ENCODE assay signal across 20 cellular contexts in the genomic region with DNA sequence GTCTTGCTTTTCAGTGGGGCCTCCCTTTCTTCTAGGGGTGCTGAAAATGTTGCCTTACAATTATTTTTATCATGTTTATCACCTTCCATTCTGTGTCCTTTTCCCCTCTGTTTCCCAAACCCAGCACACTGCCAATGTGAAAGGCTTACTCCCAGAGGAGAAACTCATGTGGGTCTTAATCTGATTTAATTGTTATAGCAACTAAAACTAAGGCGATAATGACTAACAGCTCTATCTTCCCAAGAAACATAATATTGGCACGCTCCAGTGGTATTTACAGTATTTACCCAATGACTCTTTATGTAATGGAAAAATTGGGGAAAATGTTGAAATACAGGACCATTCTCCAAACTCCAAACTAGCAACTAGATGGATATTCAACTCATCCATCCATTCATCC. TPM values are rescaled to one million over a fixed set of nuclear protein-coding genes. Genes with fewer than 3 reads are reported as not detected.
DNase-seq lines count a peak whose midpoint lies in the region; ATAC-seq and TF ChIP-seq lines count a peak whose summit lies in the region.
"Had no signal": no experiment of that assay in that cellular context is flagged by ENCODE, and none has a peak within 500 bp of the region (broad histone marks: within the 10 kb centered on the region; RNA-seq: fewer than 3 reads in every experiment).

No MANE protein-coding gene starts in this region.

- H3K9me2 ChIP-seq in PC-3 (replicated peaks; ENCODE audit: low read length) = no peaks in the 10 kb centered on the region

- peak; percentile 65 for ATAC-seq in PC-3
- no peak for ATAC-seq in activated T-cell treated with anti-CD3 and anti-CD28 coated beads, Interleukin-2, amount 50 U/mL, for 72 hours (replicated peaks in 1 of 2)
- ATAC-seq: A549 had no signal

- POLR2A ChIA-PET in PC-3 (lab: Charles Lee; ENCODE audit: unreplicated experiment) = no interaction called here

- H3K36me3 Mint-ChIP-seq in activated T-cell treated with anti-CD3 and anti-CD28 coated beads, Interleukin-2, amount 50 U/mL, for 72 hours (ENCODE audit: insufficient read depth in 2 of 2) = no peaks in the 10 kb centered on the region
- H3K36me3 Mint-ChIP-seq in activated naive CD4-positive, alpha-beta T cell treated with anti-CD3 and anti-CD28 coated beads, Interleukin-2, amount 10 ng/mL, durations not matched to agents 7 days and 5 days = no peaks in the 10 kb centered on the region

- no peaks in the 10 kb centered on the region for H3K27me3 ChIP-seq in PC-3 (ENCODE audit: low read length)

- no peak overlapping the region for H2AFZ ChIP-seq in PC-3 (ENCODE audit: low read length)

- H3F3A ChIP-seq in PC-3 (ENCODE audit: low read length, unreplicated experiment) = no peaks in the 10 kb centered on the region

- peaks cover 11% of the 10 kb centered on the region for H3K4me1 ChIP-seq in PC-3 (ENCODE audit: insufficient read depth, low read length)
- H3K4me1 ChIP-seq: A549 had no signal

- CTCF ChIA-PET in PC-3 (lab: Charles Lee) = no interaction called here
- CTCF ChIA-PET in activated naive CD4-positive, alpha-beta T cell treated with anti-CD3 and anti-CD28 coated beads, Interleukin-2, amount 10 ng/mL, durations not matched to agents 7 days and 5 days (lab: Charles Lee) = no interaction called here

- H3K27ac Mint-ChIP-seq in activated T-cell treated with anti-CD3 and anti-CD28 coated beads, Interleukin-2, amount 50 U/mL, for 72 hours = no peak overlapping the region
- no peak overlapping the region for H3K27ac Mint-ChIP-seq in activated naive CD4-positive, alpha-beta T cell treated with anti-CD3 and anti-CD28 coated beads, Interleukin-2, amount 10 ng/mL, durations not matched to agents 7 days and 5 days
- H3K27ac Mint-ChIP-seq: B cell; CD4-positive, alpha-beta T cell; HFFc6 had no signal

- no peak overlapping the region for H3K4me3 Mint-ChIP-seq in activated T-cell treated with anti-CD3 and anti-CD28 coated beads, Interleukin-2, amount 50 U/mL, for 72 hours
- H3K4me3 Mint-ChIP-seq in activated naive CD4-positive, alpha-beta T cell treated with anti-CD3 and anti-CD28 coated beads, Interleukin-2, amount 10 ng/mL, durations not matched to agents 7 days and 5 days = no peak overlapping the region
- H3K4me3 Mint-ChIP-seq: B cell; CD4-positive, alpha-beta T cell; HFFc6 had no signal

- H3K9me3 ChIP-seq in PC-3 (ENCODE audit: low read length) = no peaks in the 10 kb centered on the region
- H3K9me3 ChIP-seq: A549 had no signal

- DNase-seq in AG20443 (ENCODE audit: low spot score) = peak; percentile 46
- DNase-seq in PC-3 = peak; percentile 45
- peak; percentile 43 for DNase-seq in fibroblast of gingiva (ENCODE audit: low read depth)
- DNase-seq in retinal pigment epithelial cell (ENCODE audit: low read depth) = peak; percentile 76
- no peak for DNase-seq in activated T-cell treated with anti-CD3 and anti-CD28 coated beads, Interleukin-2, amount 50 U/mL, for 72 hours
- DNase-seq in activated naive CD4-positive, alpha-beta T cell treated with anti-CD3 and anti-CD28 coated beads, Interleukin-2, amount 10 ng/mL, durations not matched to agents 7 days and 5 days = no peak
- DNase-seq in NOMO-1 treated with DMSO at 0.1 percent for 48 hours (lab: John Stamatoyannopoulos, UW; ENCODE audit: unreplicated experiment) = no peak
- no peak for DNase-seq in epidermal melanocyte (ENCODE audit: insufficient read length, low spot score)
- DNase-seq: C1 segment of cervical spinal cord; Calu3; CD4-positive, alpha-beta T cell; DMS153; DMS79 treated with DMSO at 0.1 percent for 48 hours; EL; HCEC 1CT; HFFc6; IMR-90; KBM-7 had no signal

- no peak overlapping the region for H3K27ac ChIP-seq in PC-3 (ENCODE audit: low read length)
- H3K27ac ChIP-seq: A549 had no signal

- no peaks in the 10 kb centered on the region for H3K27me3 Mint-ChIP-seq in activated T-cell treated with anti-CD3 and anti-CD28 coated beads, Interleukin-2, amount 50 U/mL, for 72 hours (ENCODE audit: low read depth)
- H3K27me3 Mint-ChIP-seq in activated naive CD4-positive, alpha-beta T cell treated with anti-CD3 and anti-CD28 coated beads, Interleukin-2, amount 10 ng/mL, durations not matched to agents 7 days and 5 days = peaks cover 3% of the 10 kb centered on the region
- H3K27me3 Mint-ChIP-seq: B cell; CD4-positive, alpha-beta T cell had no signal

- TF ChIP-seq CTCF in PC-3 (conservative IDR thresholded peaks at IDR 0.05; ENCODE audit: low read depth, low read length) (no peak), retinal pigment epithelial cell (conservative IDR thresholded peaks at IDR 0.05; ENCODE audit: low read depth, low read length) (no peak)

- no peak overlapping the region for H3K4me3 ChIP-seq in PC-3 (ENCODE audit: low read length)
- no peak overlapping the region for H3K4me3 ChIP-seq in retinal pigment epithelial cell (ENCODE audit: low read length)
- H3K4me3 ChIP-seq: A549 had no signal

- H3K36me3 ChIP-seq in PC-3 (ENCODE audit: low read depth, low read length) = no peaks in the 10 kb centered on the region

- BruUV-seq in PC-3 (replicated peaks; lab: Mats Ljungman, UMichigan) = no TSS peak

- peaks cover 5% of the 10 kb centered on the region for H3K4me1 Mint-ChIP-seq in activated T-cell treated with anti-CD3 and anti-CD28 coated beads, Interleukin-2, amount 50 U/mL, for 72 hours (ENCODE audit: low read depth)
- H3K4me1 Mint-ChIP-seq in activated naive CD4-positive, alpha-beta T cell treated with anti-CD3 and anti-CD28 coated beads, Interleukin-2, amount 10 ng/mL, durations not matched to agents 7 days and 5 days = peaks cover 8% of the 10 kb centered on the region
- H3K4me1 Mint-ChIP-seq: B cell had no signal

- intact Hi-C loops in PC-3 (cut with micrococcal nuclease) = no loop called here

- no peaks in the 10 kb centered on the region for H3K9me3 Mint-ChIP-seq in activated T-cell treated with anti-CD3 and anti-CD28 coated beads, Interleukin-2, amount 50 U/mL, for 72 hours
- no peaks in the 10 kb centered on the region for H3K9me3 Mint-ChIP-seq in activated naive CD4-positive, alpha-beta T cell treated with anti-CD3 and anti-CD28 coated beads, Interleukin-2, amount 10 ng/mL, durations not matched to agents 7 days and 5 days
- H3K9me3 Mint-ChIP-seq: CD4-positive, alpha-beta T cell had no signal

- no peaks in the 10 kb centered on the region for H3K79me2 ChIP-seq in PC-3 (ENCODE audit: low read length)

- H4K20me1 ChIP-seq in PC-3 (ENCODE audit: low read length) = no peaks in the 10 kb centered on the region

- H3K4me2 ChIP-seq in PC-3 (ENCODE audit: low read length) = no peak overlapping the region
- H3K4me2 ChIP-seq: A549 had no signal

- no peak overlapping the region for H3K9ac ChIP-seq in PC-3 (ENCODE audit: low read length)

RNA-seq across cellular contexts. Expression of gene MESD, which starts 58.4 kb away (rescaled TPM):
- 21.1 and 21.2 TPM in 2 replicates for total RNA-seq in PC-3 (2014; rRNA removed)
- 10 to 100 TPM; 19.6 to 23.8 TPM for total RNA-seq in activated T-cell treated with anti-CD3 and anti-CD28 coated beads, Interleukin-2, amount 50 U/mL, for 72 hours

Comparison
In these comparisons a context has a peak if more than half of its experiments do, and no peak if none do; other contexts are left out.
1. DNase-seq: peak in AG20443 (single experiment), PC-3 (single experiment), fibroblast of gingiva (single experiment) and retinal pigment epithelial cell (single experiment); none in activated T-cell treated with anti-CD3 and anti-CD28 coated beads, Interleukin-2, amount 50 U/mL, for 72 hours (0 of 2), activated naive CD4-positive, alpha-beta T cell treated with anti-CD3 and anti-CD28 coated beads, Interleukin-2, amount 10 ng/mL, durations not matched to agents 7 days and 5 days (single experiment), NOMO-1 treated with DMSO at 0.1 percent for 48 hours (single experiment) and epidermal melanocyte (single experiment).